Comparison of ENCODE assay signal across 21 cellular contexts in the genomic region with DNA sequence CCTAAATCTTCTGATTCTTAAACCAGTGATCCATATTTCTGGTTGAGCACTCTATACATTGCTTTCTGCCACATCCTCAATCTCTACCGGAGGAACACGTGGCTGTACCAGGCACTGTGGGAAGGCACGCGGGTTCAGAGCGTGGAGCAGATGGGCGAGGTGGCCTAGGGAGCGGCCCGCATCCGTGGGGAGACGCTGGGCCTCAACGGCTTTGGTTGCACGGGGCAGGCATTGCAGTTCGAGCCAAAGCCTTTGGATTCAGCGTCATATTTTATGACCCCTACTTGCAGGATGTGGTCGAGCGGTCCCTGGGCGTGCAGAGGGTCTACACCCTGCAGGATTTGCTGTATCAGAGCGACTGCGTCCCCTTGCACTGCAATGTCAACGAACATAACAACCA.
A peak's percentile ranks its signal among the peaks of the same experiment; 100 is the strongest.
DNase-seq lines count a peak whose midpoint lies in the region; ATAC-seq, FAIRE-seq and TF ChIP-seq lines count a peak whose summit lies in the region.
"Had no signal": no experiment of that assay in that cellular context is flagged by ENCODE, and none has a peak within 500 bp of the region (broad histone marks: within the 10 kb centered on the region; RNA-seq: fewer than 3 reads in every experiment).

No MANE protein-coding gene starts in this region.

- ATAC-seq in GM18858 (IDR thresholded peaks at IDR 0.05; ENCODE audit: unreplicated experiment) = no peak
- ATAC-seq: K562 had no signal

- no peak overlapping the region for H3K4me3 ChIP-seq in keratinocyte (ENCODE audit: control insufficient read depth in 2 of 3, extremely low read depth in 1 of 3, insufficient read depth in 2 of 3, low read depth in 1 of 3, low read length in 3 of 3)
- H3K4me3 ChIP-seq in PC-9 = no peak overlapping the region
- H3K4me3 ChIP-seq: HAP-1, K562 had no signal

- H3K9me3 Mint-ChIP-seq in neural crest cell = peaks cover 7% of the 10 kb centered on the region
- H3K9me3 Mint-ChIP-seq: CD8-positive, alpha-beta memory T cell had no signal

- TF ChIP-seq CTCF in keratinocyte (optimal IDR thresholded peaks at IDR 0.05 in 1 of 3, IDR thresholded peaks at IDR 0.05 in 1 of 3, conservative IDR thresholded peaks at IDR 0.05 in 1 of 3; ENCODE audit: extremely low read depth in 1 of 3, insufficient read depth in 2 of 3, low read length in 3 of 3) = no peak
- no peak for TF ChIP-seq CTCF in neural crest cell (conservative IDR thresholded peaks at IDR 0.05)
- TF ChIP-seq CTCF in PC-9 (conservative IDR thresholded peaks at IDR 0.05) = no peak

- dilution Hi-C loops in keratinocyte (cut with MboI; ENCODE audit: extremely low pct_ligation_motif_present, low sequenced_read_pairs) = no loop called here

- peaks cover 68% of the 10 kb centered on the region for H3K4me1 Mint-ChIP-seq in neural crest cell
- H3K4me1 Mint-ChIP-seq: CD4-positive, CD25-positive, alpha-beta regulatory T cell; CD8-positive, alpha-beta memory T cell had no signal

- no peak overlapping the region for H3K27ac ChIP-seq in keratinocyte (ENCODE audit: control insufficient read depth, insufficient read depth, low read length)
- no peak overlapping the region for H3K27ac ChIP-seq in PC-9

- H3K79me2 ChIP-seq in keratinocyte (ENCODE audit: control insufficient read depth, insufficient read depth, low read length) = no peaks in the 10 kb centered on the region
- H3K79me2 ChIP-seq in PC-9 (ENCODE audit: low read depth) = no peaks in the 10 kb centered on the region

- no TSS peak for BruUV-seq in PC-9 (replicated peaks; lab: Mats Ljungman, UMichigan)

- no peaks in the 10 kb centered on the region for H3F3A ChIP-seq in PC-9 (ENCODE audit: insufficient read depth, low read depth)

- H3K36me3 ChIP-seq in keratinocyte (ENCODE audit: control insufficient read depth in 2 of 2, extremely low read depth in 1 of 2, insufficient read depth in 2 of 2, low read length in 2 of 2) (no peaks in the 10 kb centered on the region), PC-9 (ENCODE audit: low read depth) (no peaks in the 10 kb centered on the region)
- H3K36me3 ChIP-seq: BE2C, HAP-1 had no signal

- no peak overlapping the region for H2AFZ ChIP-seq in keratinocyte (ENCODE audit: control insufficient read depth, low read length)
- no peak overlapping the region for H2AFZ ChIP-seq in PC-9

- no peaks in the 10 kb centered on the region for H4K20me1 ChIP-seq in keratinocyte (ENCODE audit: control insufficient read depth, extremely low read depth, insufficient read depth, low read length)
- H4K20me1 ChIP-seq in PC-9 (ENCODE audit: insufficient read depth) = no peaks in the 10 kb centered on the region

- H3K4me2 ChIP-seq in keratinocyte (ENCODE audit: control insufficient read depth, extremely low read depth, insufficient read depth, low read depth, low read length) (no peak overlapping the region), PC-9 (no peak overlapping the region)

- intact Hi-C loops in PC-9 (cut with micrococcal nuclease; ENCODE audit: unreplicated experiment) = no loop called here

- no peaks in the 10 kb centered on the region for H3K9me1 ChIP-seq in keratinocyte (ENCODE audit: control insufficient read depth, extremely low read depth, insufficient read depth, low read length)

- no peaks in the 10 kb centered on the region for H3K9me2 ChIP-seq in PC-9 (ENCODE audit: insufficient read depth)

- H3K36me3 Mint-ChIP-seq in neural crest cell (ENCODE audit: low read depth) = peaks cover 25% of the 10 kb centered on the region
- H3K36me3 Mint-ChIP-seq: CD4-positive, CD25-positive, alpha-beta regulatory T cell; CD8-positive, alpha-beta memory T cell had no signal

- peak overlapping the region; percentile 45 for H3K27ac Mint-ChIP-seq in neural crest cell (ENCODE audit: unreplicated experiment)
- H3K27ac Mint-ChIP-seq: CD4-positive, CD25-positive, alpha-beta regulatory T cell; CD8-positive, alpha-beta memory T cell had no signal

- no peak for DNase-seq in GM12891 (ENCODE audit: insufficient read length, low spot score)
- DNase-seq in HTR-8/SVneo (ENCODE audit: insufficient read length, low spot score) = no peak
- no peak for DNase-seq in keratinocyte (ENCODE audit: low read depth, low spot score)
- DNase-seq in neural crest cell (ENCODE audit: low read depth, low spot score) = no peak
- DNase-seq in PC-9 = no peak
- no peak for DNase-seq in T-helper 2 cell
- DNase-seq: ACHN; BE2C; C1 segment of cervical spinal cord; CD4-positive, CD25-positive, alpha-beta regulatory T cell; CD8-positive, alpha-beta memory T cell; COR-L47; DMS 273 treated with DMSO at 0.1 percent for 48 hours; DMS53; DND-41; EL; IMR-90 had no signal

- H3K27me3 Mint-ChIP-seq in neural crest cell (ENCODE audit: low read depth) = no peaks in the 10 kb centered on the region

- no peaks in the 10 kb centered on the region for H3K4me1 ChIP-seq in keratinocyte (ENCODE audit: control insufficient read depth, extremely low read depth, insufficient read depth, low read length)
- no peaks in the 10 kb centered on the region for H3K4me1 ChIP-seq in PC-9 (replicated peaks; ENCODE audit: insufficient read depth)
- H3K4me1 ChIP-seq: BE2C, HAP-1 had no signal

- no peak for TF ChIP-seq POLR2A in GM12891 (IDR thresholded peaks at IDR 0.05; ENCODE audit: low read depth, low read length)

- no peak overlapping the region for H3K9ac ChIP-seq in keratinocyte (ENCODE audit: control insufficient read depth, extremely low read depth, insufficient read depth, low read length)

- H3K9me3 ChIP-seq in keratinocyte (ENCODE audit: control insufficient read depth, low read depth, low read length) (no peaks in the 10 kb centered on the region), PC-9 (ENCODE audit: insufficient read depth, low read depth) (no peaks in the 10 kb centered on the region; the same call in 1 of the 2 replicates)
- H3K9me3 ChIP-seq: BE2C, HAP-1 had no signal

- no peaks in the 10 kb centered on the region for H3K27me3 ChIP-seq in keratinocyte (ENCODE audit: control insufficient read depth, extremely low read depth, insufficient read depth, low read length)
- no peaks in the 10 kb centered on the region for H3K27me3 ChIP-seq in PC-9 (ENCODE audit: insufficient read depth, low read depth)
- H3K27me3 ChIP-seq: BE2C had no signal

- H3K4me3 Mint-ChIP-seq in neural crest cell = no peak overlapping the region
- H3K4me3 Mint-ChIP-seq: CD4-positive, CD25-positive, alpha-beta regulatory T cell; CD8-positive, alpha-beta memory T cell had no signal

- FAIRE-seq in GM12891 (lab: Jason Lieb, UNC) (peak; percentile 51), HTR-8/SVneo (lab: Jason Lieb, UNC) (peak; percentile 89), keratinocyte (lab: Jason Lieb, UNC) (peak; percentile 88)
- FAIRE-seq: GM19239 had no signal

- POLR2A ChIA-PET in PC-9 (lab: Charles Lee; ENCODE audit: unreplicated experiment) = no interaction called here

- CTCF ChIA-PET in PC-9 (lab: Charles Lee) = no interaction called here

TF ChIP-seq in GM12891, 5 proteins besides CTCF, POLR2A, EP300 and RAD21:
- no peak for TF ChIP-seq POU2F2 (IDR thresholded peaks at IDR 0.05; ENCODE audit: low read depth, low read length)
TF ChIP-seq in GM12891: peak in this region for 0.
